ENCODE assay signal across 8 cellular contexts in the genomic region with DNA sequence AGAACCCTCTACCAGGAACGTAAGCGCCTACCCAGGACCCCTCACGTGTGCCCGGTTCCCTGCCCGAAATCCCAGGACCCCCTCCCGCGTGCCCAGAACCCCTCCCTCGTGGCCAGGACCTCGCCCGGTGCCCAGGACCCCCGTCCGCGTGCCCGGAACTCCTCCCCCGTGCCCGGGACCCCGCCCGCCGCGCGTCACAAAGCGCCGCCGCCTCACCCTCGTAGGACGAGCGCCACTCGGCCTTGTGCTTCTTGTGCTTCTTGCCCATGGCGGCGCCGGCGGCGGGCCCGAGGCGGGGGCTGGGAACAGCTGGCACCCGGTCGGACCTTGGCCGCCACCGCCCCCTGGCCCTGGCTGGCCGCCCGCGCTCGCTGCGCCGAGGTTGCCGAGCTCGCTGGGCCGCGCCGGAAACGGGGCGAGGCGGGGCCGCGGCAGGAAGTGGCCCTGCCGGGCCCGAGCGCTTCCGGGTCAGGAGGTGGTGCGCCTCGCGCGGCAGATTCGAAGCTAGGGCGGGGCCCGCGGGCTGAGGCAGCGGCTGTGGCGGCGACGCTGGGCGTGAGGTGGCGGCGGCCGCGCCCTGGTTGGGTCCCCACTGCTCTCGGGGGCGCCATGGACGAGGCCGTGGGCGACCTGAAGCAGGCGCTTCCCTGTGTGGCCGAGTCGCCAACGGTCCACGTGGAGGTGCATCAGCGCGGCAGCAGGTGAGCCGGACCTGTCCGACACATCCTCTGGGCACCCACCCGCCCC. TPM values are rescaled to one million over a fixed set of nuclear protein-coding genes. Genes with fewer than 3 reads are reported as not detected.
DNase-seq lines count a peak whose midpoint lies in the region; ATAC-seq and TF ChIP-seq lines count a peak whose summit lies in the region.

Gene BRD9 (minus strand): TSS at position 412 of the 747 bp plus-strand sequence. CDS start 144 bp downstream, at position 268.
Gene TRIP13 (plus strand): TSS at position 495 of the 747 bp plus-strand sequence. CDS start 115 bp downstream, at position 610.

- H3F3A ChIP-seq in MM.1S (ENCODE audit: insufficient read depth, low read length) = 0 out of 2 replicates have a peak, but pooled peaks cover 5% of the 10 kb centered on the region
- H3F3A ChIP-seq in SU-DHL-6 (ENCODE audit: insufficient read depth) = no peaks in the 10 kb centered on the region

- peak within 1 kb of the TSS; percentile 93 for H3K27ac Mint-ChIP-seq in activated naive CD8-positive, alpha-beta T cell treated with anti-CD3 and anti-CD28 coated beads, Interleukin-2, amount 50 U/mL, for 24 hours

- H3K9me3 Mint-ChIP-seq in activated naive CD8-positive, alpha-beta T cell treated with anti-CD3 and anti-CD28 coated beads, Interleukin-2, amount 50 U/mL, for 24 hours = no peaks in the 10 kb centered on the region

- H4K20me1 ChIP-seq in MM.1S (ENCODE audit: insufficient read depth, low read length) (no peaks in the 10 kb centered on the region), SU-DHL-6 (ENCODE audit: low read depth, low read length) (no peaks in the 10 kb centered on the region)

- WGBS in heart left ventricle, 4 donors = 0 to 1% (median 0%) methylated on average over 53 to 91 of the region's 91 CpGs; no CpG with 5 or more reads in 1 of the 4 donors

- H3K9ac ChIP-seq in MM.1S (ENCODE audit: low read length) = peak within 1 kb of the TSS; percentile 93
- H3K9ac ChIP-seq in SU-DHL-6 (ENCODE audit: low read length) = peak within 1 kb of the TSS; percentile 77

- H3K4me3 ChIP-seq in GM08714 (ENCODE audit: low read length) (peak within 1 kb of the TSS; percentile 90), HAP-1 (peak within 1 kb of the TSS; percentile 80), MM.1S (ENCODE audit: low read length) (peak within 1 kb of the TSS; percentile 96), SU-DHL-6 (ENCODE audit: insufficient read depth, low read length, poor library complexity, severe bottlenecking) (peak within 1 kb of the TSS; percentile 88), heart left ventricle (peak within 1 kb of the TSS; percentile 48 to 99 (median 84)), upper lobe of right lung (peak within 1 kb of the TSS; percentile 85)

- H3K27me3 Mint-ChIP-seq in activated naive CD8-positive, alpha-beta T cell treated with anti-CD3 and anti-CD28 coated beads, Interleukin-2, amount 50 U/mL, for 24 hours = no peaks in the 10 kb centered on the region

- peak within 1 kb of the TSS; percentile 87 for H3K27ac ChIP-seq in MM.1S (ENCODE audit: low read length)
- H3K27ac ChIP-seq in SU-DHL-6 (ENCODE audit: low read depth, low read length) = peak within 1 kb of the TSS; percentile 56
- H3K27ac ChIP-seq in heart left ventricle = peak within 1 kb of the TSS; percentile 66 to 97 (median 91)
- peak within 1 kb of the TSS; percentile 90 for H3K27ac ChIP-seq in upper lobe of right lung

- in situ Hi-C loops in HAP-1 (cut with MboI; ENCODE audit: low sequenced_read_pairs) = loop anchor here (10.0 kb wide), 1 partner anchor 218 kb away; no protein-coding TSS in a partner anchor

- peak within 1 kb of the TSS; percentile 65; the same call in 1 of the 2 replicates for H2AFZ ChIP-seq in MM.1S (ENCODE audit: low read length)
- peak within 1 kb of the TSS; percentile 62 for H2AFZ ChIP-seq in SU-DHL-6 (ENCODE audit: low read depth, low read length, severe bottlenecking)

- peak within 1 kb of the TSS; percentile 89 for H3K4me3 Mint-ChIP-seq in activated naive CD8-positive, alpha-beta T cell treated with anti-CD3 and anti-CD28 coated beads, Interleukin-2, amount 50 U/mL, for 24 hours

- TF ChIP-seq POLR2A in heart left ventricle (IDR thresholded peaks at IDR 0.05) = peak in 1 of 2 donors; percentile 64

- DNase-seq in HAP-1 (ENCODE audit: low spot score in 2 of 2) (peak; percentile 74 to 89), MM.1S (peak; percentile 90), heart left ventricle (peak; percentile 84 to 92 (median 87)), posterior vena cava (ENCODE audit: low spot score) (peak; percentile 93), upper lobe of right lung (peak; percentile 93)
- DNase-seq in activated naive CD8-positive, alpha-beta T cell treated with anti-CD3 and anti-CD28 coated beads, Interleukin-2, amount 50 U/mL, for 24 hours = peak; percentile 86

- H3K27me3 ChIP-seq in HAP-1 (ENCODE audit: low read depth) = no peaks in the 10 kb centered on the region
- no peaks in the 10 kb centered on the region for H3K27me3 ChIP-seq in MM.1S (replicated peaks; ENCODE audit: insufficient read depth, low read length)
- H3K27me3 ChIP-seq in SU-DHL-6 (ENCODE audit: low read length) = no peaks in the 10 kb centered on the region
- H3K27me3 ChIP-seq in heart left ventricle = no peaks in the 10 kb centered on the region
- H3K27me3 ChIP-seq in upper lobe of right lung = no peaks in the 10 kb centered on the region

- no peaks in the 10 kb centered on the region for H3K9me2 ChIP-seq in MM.1S (replicated peaks; ENCODE audit: insufficient read depth, low read length)
- no peaks in the 10 kb centered on the region for H3K9me2 ChIP-seq in SU-DHL-6 (replicated peaks; ENCODE audit: insufficient read depth, low read length)

- intact Hi-C loops in heart left ventricle (cut with DNase I) = loop anchor here in 1 of 10 donors (5.0 kb wide), 1 partner anchor 115 kb away; no protein-coding TSS in a partner anchor
- intact Hi-C loops in posterior vena cava (cut with DNase I) = loop anchor here (5.0 kb wide), 2 partner anchors 220 to 225 kb away; no protein-coding TSS in a partner anchor
- intact Hi-C loops in upper lobe of right lung (cut with DNase I) = no loop called here

- no peaks in the 10 kb centered on the region for H3K9me3 ChIP-seq in HAP-1
- H3K9me3 ChIP-seq in MM.1S (replicated peaks; ENCODE audit: insufficient read depth, low read length) = no peaks in the 10 kb centered on the region
- no peaks in the 10 kb centered on the region for H3K9me3 ChIP-seq in SU-DHL-6 (ENCODE audit: insufficient read depth, low read length)
- no peaks in the 10 kb centered on the region for H3K9me3 ChIP-seq in heart left ventricle
- no peaks in the 10 kb centered on the region for H3K9me3 ChIP-seq in upper lobe of right lung

- peak within 1 kb of the TSS; percentile 97 for H3K4me2 ChIP-seq in MM.1S (ENCODE audit: low read depth, low read length)
- peak within 1 kb of the TSS; percentile 88 for H3K4me2 ChIP-seq in SU-DHL-6 (ENCODE audit: low read depth, low read length, poor library complexity, severe bottlenecking)

- TF ChIP-seq CTCF in MM.1S (IDR thresholded peaks at IDR 0.05; ENCODE audit: low read length) (no peak), SU-DHL-6 (IDR thresholded peaks at IDR 0.05; ENCODE audit: insufficient read depth, low read length, poor library complexity, severe bottlenecking) (no peak), heart left ventricle (IDR thresholded peaks at IDR 0.05) (peak in 6 of 12 donors; percentile 9 to 27 (median 20)), upper lobe of right lung (IDR thresholded peaks at IDR 0.05) (no peak)

- H3K79me2 ChIP-seq in MM.1S (ENCODE audit: low read length) (peaks cover 91% of the 10 kb centered on the region), SU-DHL-6 (ENCODE audit: insufficient read depth, low read length) (peaks cover 33% of the 10 kb centered on the region)

- H3K4me1 ChIP-seq in HAP-1 (peaks cover 7% of the 10 kb centered on the region), MM.1S (ENCODE audit: low read length) (peaks cover 26% of the 10 kb centered on the region; the same call in 1 of the 2 replicates), heart left ventricle (peaks cover 0 to 24% (median 14%) of the 10 kb centered on the region in 12 donors), upper lobe of right lung (peaks cover 15% of the 10 kb centered on the region)

- H3K36me3 Mint-ChIP-seq in activated naive CD8-positive, alpha-beta T cell treated with anti-CD3 and anti-CD28 coated beads, Interleukin-2, amount 50 U/mL, for 24 hours (ENCODE audit: low read depth) = peaks cover 69% of the 10 kb centered on the region

- peaks cover 32% of the 10 kb centered on the region for H3K4me1 Mint-ChIP-seq in activated naive CD8-positive, alpha-beta T cell treated with anti-CD3 and anti-CD28 coated beads, Interleukin-2, amount 50 U/mL, for 24 hours

- peak; percentile 97 for ATAC-seq in activated naive CD8-positive, alpha-beta T cell treated with anti-CD3 and anti-CD28 coated beads, Interleukin-2, amount 50 U/mL, for 24 hours
- ATAC-seq in heart left ventricle = peak; percentile 69 to 98 (median 96)
- ATAC-seq in upper lobe of right lung = peak; percentile 98

- H3K36me3 ChIP-seq in HAP-1 (replicated peaks) (peaks cover 74% of the 10 kb centered on the region), MM.1S (replicated peaks; ENCODE audit: insufficient read depth, low read length) (peaks cover 34% of the 10 kb centered on the region), SU-DHL-6 (ENCODE audit: low read length) (peaks cover 20% of the 10 kb centered on the region), heart left ventricle (peaks cover 0 to 40% (median 37%) of the 10 kb centered on the region in 9 donors), upper lobe of right lung (peaks cover 35% of the 10 kb centered on the region)

RNA-seq across cellular contexts. Expression of gene BRD9, which starts in this region (rescaled TPM):
- total RNA-seq in heart left ventricle (10 to 100 TPM; 17.9 to 32.1 (median 23.9) TPM), posterior vena cava (10 to 100 TPM; 28.6 to 36.0 TPM), upper lobe of right lung (33.8 TPM)
- 10 to 100 TPM; 17.5 to 19.5 TPM for polyA plus RNA-seq in heart left ventricle

RNA-seq across cellular contexts. Expression of gene TRIP13, which starts in this region (rescaled TPM):
- total RNA-seq in heart left ventricle (1 to 10 TPM in 2 of 9 donors, under 1 TPM in 7; 0.31 to 4.2 (median 0.49) TPM), posterior vena cava (1 to 10 TPM in 1 of 2 donors, under 1 TPM in 1; 0.95 to 1.6 TPM), upper lobe of right lung (0.81 TPM)
- polyA plus RNA-seq in heart left ventricle = 1 to 10 TPM in 1 of 2 donors, under 1 TPM in 1; 0.19 to 1.8 TPM

Comparison
In these comparisons a context has a peak if more than half of its experiments do, and no peak if none do; other contexts are left out.
1. Peak in every context shown above with its lines: DNase-seq, ATAC-seq, H3K4me3 ChIP-seq and H3K27ac ChIP-seq.